In the genomic region with DNA sequence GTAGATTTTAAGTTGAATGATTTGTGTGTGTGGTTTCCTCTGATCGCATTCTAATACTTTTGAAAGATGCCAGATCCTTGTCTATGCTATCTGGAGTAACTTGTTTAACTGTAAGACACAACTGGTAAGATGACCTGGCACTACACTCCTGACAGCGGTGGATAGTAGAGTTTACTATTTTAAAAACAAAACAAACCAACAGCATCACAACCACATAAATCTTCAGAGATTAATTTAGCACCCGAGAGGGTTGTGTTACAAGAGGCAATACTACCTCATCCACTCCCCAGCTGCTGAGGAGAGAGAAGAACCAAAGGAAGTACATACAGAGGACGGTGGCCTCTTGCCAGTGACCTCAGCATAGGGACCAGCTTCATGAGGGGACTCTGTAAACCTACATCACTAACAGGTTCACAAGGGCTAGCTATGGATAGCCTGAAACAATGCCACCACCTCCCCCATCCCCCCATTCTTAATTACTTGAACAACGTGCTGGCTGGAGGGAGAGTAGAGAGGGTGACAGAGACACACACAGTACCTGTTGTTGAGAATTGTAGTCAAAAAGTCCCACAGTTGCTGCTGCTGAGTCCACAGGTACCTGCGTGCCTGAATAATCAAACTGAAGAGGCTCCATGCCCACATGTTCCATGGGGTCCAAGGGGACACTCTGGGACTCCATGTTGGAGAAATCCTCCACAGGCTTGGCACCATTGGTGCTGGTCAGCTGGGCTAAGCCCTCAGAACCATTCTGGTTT, we compare ENCODE assay signal across 24 cellular contexts.
DNase-seq lines count a peak whose midpoint lies in the region; ATAC-seq and TF ChIP-seq lines count a peak whose summit lies in the region.
"Had no signal": no experiment of that assay in that cellular context is flagged by ENCODE, and none has a peak within 500 bp of the region (broad histone marks: within the 10 kb centered on the region; RNA-seq: fewer than 3 reads in every experiment).

No MANE protein-coding gene starts in this region.

- no peak overlapping the region for H2BK15ac ChIP-seq in IMR-90 (ENCODE audit: low read depth, low read length)
- no peak overlapping the region for H2BK15ac ChIP-seq in neuronal stem cell (ENCODE audit: low read length)

- dilution Hi-C loops in IMR-90 (cut with HindIII; ENCODE audit: low sequenced_read_pairs, unreplicated experiment): no loop called here

- H4K12ac ChIP-seq in trophoblast cell (ENCODE audit: low read depth, low read length): no peak overlapping the region

- H3K36me3 Mint-ChIP-seq in activated CD4-positive, alpha-beta T cell treated with anti-CD3 and anti-CD28 coated beads, Interleukin-2, amount 10 ng/mL, durations not matched to agents 24 days and 14 days (ENCODE audit: low read depth): peaks cover 75% of the 10 kb centered on the region
- H3K36me3 Mint-ChIP-seq in endothelial cell (ENCODE audit: low read depth, unreplicated experiment): peaks cover 36% of the 10 kb centered on the region

- H3K27ac ChIP-seq in IMR-90 (ENCODE audit: insufficient read depth, low read length) (no peak overlapping the region), trophoblast cell (ENCODE audit: low read depth, low read length) (no peak overlapping the region), neuronal stem cell (replicated peaks; ENCODE audit: low read length) (no peak overlapping the region)
- H3K27ac ChIP-seq: pancreas, sigmoid colon, upper lobe of left lung had no signal

- in situ Hi-C loops in IMR-90 (cut with MboI; ENCODE audit: low sequenced_read_pairs): no loop called here

- intact Hi-C loops in activated CD4-positive, alpha-beta T cell treated with anti-CD3 and anti-CD28 coated beads, Interleukin-2, amount 10 ng/mL, durations not matched to agents 24 days and 14 days (cut with micrococcal nuclease): no loop called here
- intact Hi-C loops in IMR-90 (cut with micrococcal nuclease): no loop called here

- 100% methylated on average over 1 of the region's 6 CpGs; no CpG with 5 or more reads in 1 of the 2 experiments for WGBS in IMR-90 (ENCODE audit: extremely low coverage in 2 of 2, insufficient read length in 1 of 2), 2 experiments
- no CpG with 5 or more reads among the region's 6 CpGs for WGBS in trophoblast cell (ENCODE audit: extremely low coverage, insufficient coverage, insufficient read length)
- no CpG with 5 or more reads among the region's 6 CpGs for WGBS in neuronal stem cell (ENCODE audit: extremely low coverage in 2 of 2, insufficient read length in 2 of 2, insufficient replicate concordance in 1 of 2), 2 donors

- H2BK5ac ChIP-seq in IMR-90 (ENCODE audit: low read depth, low read length, poor library complexity, severe bottlenecking) (no peak overlapping the region), trophoblast cell (ENCODE audit: low read depth, low read length, poor library complexity) (no peak overlapping the region), neuronal stem cell (ENCODE audit: low read length) (no peak overlapping the region)

- H3K4me1 ChIP-seq in IMR-90 (ENCODE audit: control insufficient read depth, insufficient read depth, low read length) (peaks cover 16% of the 10 kb centered on the region), trophoblast cell (ENCODE audit: control insufficient read depth in 1 of 2, insufficient read depth in 2 of 2, low read length in 2 of 2) (peaks cover 6 to 7% of the 10 kb centered on the region in 2 experiments), neuronal stem cell (ENCODE audit: control insufficient read depth in 2 of 2, insufficient read depth in 1 of 2, low read depth in 1 of 2, low read length in 2 of 2) (peaks cover 0 to 3% of the 10 kb centered on the region in 2 donors)

- peaks cover 33 to 68% of the 10 kb centered on the region in 2 experiments for H3K79me1 ChIP-seq in IMR-90 (ENCODE audit: low read depth in 1 of 2, low read length in 2 of 2)
- H3K79me1 ChIP-seq in trophoblast cell (ENCODE audit: low read length): no peaks in the 10 kb centered on the region
- H3K79me1 ChIP-seq in neuronal stem cell (ENCODE audit: low read depth, low read length): peaks cover 3% of the 10 kb centered on the region

- TF ChIP-seq CTCF in IMR-90 (conservative IDR thresholded peaks at IDR 0.05; ENCODE audit: low read depth, low read length) (no peak), endothelial cell (IDR thresholded peaks at IDR 0.05; ENCODE audit: unreplicated experiment) (no peak)

- H3K18ac ChIP-seq in IMR-90 (ENCODE audit: low read depth, low read length) (no peak overlapping the region), trophoblast cell (ENCODE audit: low read length) (no peak overlapping the region), neuronal stem cell (ENCODE audit: low read length) (no peak overlapping the region)

- no peak for DNase-seq in activated CD4-positive, alpha-beta T cell treated with anti-CD3 and anti-CD28 coated beads, Interleukin-2, amount 10 ng/mL, durations not matched to agents 24 days and 14 days
- no peak for DNase-seq in activated CD4-positive, alpha-beta T cell treated with anti-CD3 and anti-CD28 coated beads for 48 hours
- DNase-seq in IMR-90: peak; percentile 10
- DNase-seq in endothelial cell (ENCODE audit: low spot score): no peak
- peak in 1 of 2 donors; percentile 50 for DNase-seq in trophoblast cell
- DNase-seq in neuronal stem cell (ENCODE audit: low spot score): no peak
- DNase-seq: 8988T; activated CD8-positive, alpha-beta memory T cell treated with anti-CD3 and anti-CD28 coated beads, Interleukin-2, amount 10 ng/mL, durations not matched to agents 7 days and 5 days; activated effector memory CD4-positive, alpha-beta T cell treated with Interleukin-2 at 50 U/mL for 16 hours; anterior cingulate cortex; Calu3; effector CD8-positive, alpha-beta T cell; HCEC 1CT; NCI-H1417 treated with DMSO at 0.1 percent for 48 hours; NCI-H2171 treated with DMSO at 0.1 percent for 48 hours; pancreas; SHP77; sigmoid colon; stimulated activated CD4-positive, alpha-beta T cell treated with anti-CD3 and anti-CD28 coated beads, Interleukin-1b, Interleukin-23, amount 100 ng/mL, for 48 hours; stimulated activated naive CD4-positive, alpha-beta T cell treated with Interleukin-2 at 50 U/mL for 16 hours; upper lobe of left lung had no signal

- peaks cover 5% of the 10 kb centered on the region for H3K79me2 ChIP-seq in trophoblast cell (ENCODE audit: control insufficient read depth, insufficient read depth, low read length, poor library complexity)

- H2AK9ac ChIP-seq in IMR-90 (replicated peaks; ENCODE audit: low read depth, low read length, poor library complexity): no peak overlapping the region

- no peaks in the 10 kb centered on the region for H3K27me3 ChIP-seq in IMR-90 (ENCODE audit: control insufficient read depth, insufficient read depth, low read length)
- no peaks in the 10 kb centered on the region for H3K27me3 ChIP-seq in trophoblast cell (ENCODE audit: insufficient read depth, low read length)
- H3K27me3 ChIP-seq in neuronal stem cell (ENCODE audit: control insufficient read depth in 3 of 3, insufficient read depth in 3 of 3, low read depth in 1 of 3, low read length in 3 of 3): no peaks in the 10 kb centered on the region
- H3K27me3 ChIP-seq: pancreas, sigmoid colon, upper lobe of left lung had no signal

- no peak overlapping the region for H3K4me3 Mint-ChIP-seq in activated CD4-positive, alpha-beta T cell treated with anti-CD3 and anti-CD28 coated beads, Interleukin-2, amount 10 ng/mL, durations not matched to agents 24 days and 14 days
- H3K4me3 Mint-ChIP-seq in endothelial cell (ENCODE audit: unreplicated experiment): peak overlapping the region; percentile 19
- H3K4me3 Mint-ChIP-seq: activated CD8-positive, alpha-beta memory T cell treated with anti-CD3 and anti-CD28 coated beads, Interleukin-2, amount 10 ng/mL, durations not matched to agents 7 days and 5 days; B cell had no signal

- H3K27ac Mint-ChIP-seq in activated CD4-positive, alpha-beta T cell treated with anti-CD3 and anti-CD28 coated beads, Interleukin-2, amount 10 ng/mL, durations not matched to agents 24 days and 14 days: peak overlapping the region; percentile 36
- H3K27ac Mint-ChIP-seq in endothelial cell (ENCODE audit: unreplicated experiment): no peak overlapping the region
- H3K27ac Mint-ChIP-seq: activated CD8-positive, alpha-beta memory T cell treated with anti-CD3 and anti-CD28 coated beads, Interleukin-2, amount 10 ng/mL, durations not matched to agents 7 days and 5 days; B cell had no signal

- POLR2A ChIA-PET in IMR-90 (lab: Charles Lee; ENCODE audit: unreplicated experiment): no interaction called here

- H3K36me3 ChIP-seq in IMR-90 (ENCODE audit: control insufficient read depth, insufficient read depth, low read length): peaks cover 23% of the 10 kb centered on the region
- peaks cover 7 to 16% of the 10 kb centered on the region in 2 experiments for H3K36me3 ChIP-seq in trophoblast cell (ENCODE audit: control insufficient read depth in 1 of 2, insufficient read depth in 2 of 2, low read length in 2 of 2)
- H3K36me3 ChIP-seq in neuronal stem cell (replicated peaks in 1 of 2; ENCODE audit: control insufficient read depth in 2 of 2, insufficient read depth in 2 of 2, low read length in 2 of 2): peaks cover 18 to 98% of the 10 kb centered on the region in 2 donors

- CTCF ChIA-PET in IMR-90 (lab: Yijun Ruan, JAX): no interaction called here

- H3K14ac ChIP-seq in IMR-90 (replicated peaks; ENCODE audit: low read depth, low read length) (no peak overlapping the region), trophoblast cell (ENCODE audit: low read length) (no peak overlapping the region), neuronal stem cell (ENCODE audit: low read length) (no peak overlapping the region)

- H2BK12ac ChIP-seq in trophoblast cell (ENCODE audit: low read length) (no peak overlapping the region), neuronal stem cell (ENCODE audit: low read length) (no peak overlapping the region)

- H3K56ac ChIP-seq in IMR-90 (ENCODE audit: extremely low read depth, insufficient read depth, low read length): no peak overlapping the region

- H3K23ac ChIP-seq in IMR-90 (ENCODE audit: low read depth, low read length) (no peak overlapping the region), trophoblast cell (ENCODE audit: low read length) (no peak overlapping the region), neuronal stem cell (ENCODE audit: low read depth, low read length, poor library complexity) (no peak overlapping the region)

- H4K8ac ChIP-seq in IMR-90 (ENCODE audit: low read depth in 2 of 2, low read length in 2 of 2) (no peak overlapping the region), trophoblast cell (ENCODE audit: low read depth, low read length) (no peak overlapping the region), neuronal stem cell (ENCODE audit: low read depth, low read length) (no peak overlapping the region)

- peaks cover 9% of the 10 kb centered on the region for H3K9me3 Mint-ChIP-seq in activated CD4-positive, alpha-beta T cell treated with anti-CD3 and anti-CD28 coated beads, Interleukin-2, amount 10 ng/mL, durations not matched to agents 24 days and 14 days
- H3K9me3 Mint-ChIP-seq in endothelial cell (ENCODE audit: unreplicated experiment): no peaks in the 10 kb centered on the region

- H4K20me1 ChIP-seq in IMR-90 (ENCODE audit: insufficient read depth, low read length): peaks cover 68% of the 10 kb centered on the region

- H2AFZ ChIP-seq in IMR-90 (replicated peaks; ENCODE audit: low read length, poor library complexity) (no peak overlapping the region), trophoblast cell (ENCODE audit: insufficient read depth, low read length, poor library complexity) (no peak overlapping the region), neuronal stem cell (ENCODE audit: low read length) (no peak overlapping the region)

- ATAC-seq in IMR-90 (ENCODE audit: low read depth) (no peak; the same call in 1 of the 2 replicates), GM18511 (IDR thresholded peaks at IDR 0.05; ENCODE audit: unreplicated experiment) (no peak), GM18502 (IDR thresholded peaks at IDR 0.05; ENCODE audit: poor library complexity, unreplicated experiment) (no peak)
- ATAC-seq: activated CD8-positive, alpha-beta memory T cell treated with anti-CD3 and anti-CD28 coated beads, Interleukin-2, amount 10 ng/mL, durations not matched to agents 7 days and 5 days; pancreas had no signal

- BruUV-seq in IMR-90 (replicated peaks; lab: Mats Ljungman, UMichigan): no TSS peak

- H3K4ac ChIP-seq in IMR-90 (ENCODE audit: low read depth, low read length) (no peak overlapping the region), trophoblast cell (ENCODE audit: low read depth, low read length) (peak overlapping the region; percentile 8), neuronal stem cell (ENCODE audit: low read length) (no peak overlapping the region)

- H4K91ac ChIP-seq in IMR-90 (ENCODE audit: insufficient read depth, low read depth, low read length) (no peak overlapping the region), trophoblast cell (ENCODE audit: low read depth, low read length) (no peak overlapping the region), neuronal stem cell (ENCODE audit: low read depth, low read length, poor library complexity) (no peak overlapping the region)

- H3K4me2 ChIP-seq in IMR-90 (ENCODE audit: low read depth, low read length) (no peak overlapping the region), trophoblast cell (ENCODE audit: low read length) (no peak overlapping the region), neuronal stem cell (ENCODE audit: insufficient read depth, low read length, poor library complexity, severe bottlenecking) (no peak overlapping the region)

- H4K5ac ChIP-seq in IMR-90 (ENCODE audit: low read depth, low read length): no peak overlapping the region

- no peaks in the 10 kb centered on the region for H3K27me3 Mint-ChIP-seq in activated CD4-positive, alpha-beta T cell treated with anti-CD3 and anti-CD28 coated beads, Interleukin-2, amount 10 ng/mL, durations not matched to agents 24 days and 14 days
- H3K27me3 Mint-ChIP-seq in endothelial cell (ENCODE audit: unreplicated experiment): peaks cover 5% of the 10 kb centered on the region
- H3K27me3 Mint-ChIP-seq: activated CD8-positive, alpha-beta memory T cell treated with anti-CD3 and anti-CD28 coated beads, Interleukin-2, amount 10 ng/mL, durations not matched to agents 7 days and 5 days; B cell had no signal

- H3K4me1 Mint-ChIP-seq in activated CD4-positive, alpha-beta T cell treated with anti-CD3 and anti-CD28 coated beads, Interleukin-2, amount 10 ng/mL, durations not matched to agents 24 days and 14 days: peaks cover 45% of the 10 kb centered on the region
- peaks cover 27% of the 10 kb centered on the region for H3K4me1 Mint-ChIP-seq in endothelial cell (ENCODE audit: unreplicated experiment)

- H3K4me3 ChIP-seq in IMR-90 (ENCODE audit: insufficient read depth, low read depth, low read length) (no peak overlapping the region), trophoblast cell (ENCODE audit: low read depth, low read length) (no peak overlapping the region), neuronal stem cell (ENCODE audit: low read length in 2 of 2) (no peak overlapping the region)
- H3K4me3 ChIP-seq: pancreas, sigmoid colon, upper lobe of left lung had no signal

- no peaks in the 10 kb centered on the region for H3K9me3 ChIP-seq in IMR-90 (ENCODE audit: control insufficient read depth, insufficient read depth, low read length)
- H3K9me3 ChIP-seq in trophoblast cell (ENCODE audit: insufficient read depth, low read depth, low read length): no peaks in the 10 kb centered on the region
- no peaks in the 10 kb centered on the region for H3K9me3 ChIP-seq in neuronal stem cell (replicated peaks in 1 of 2; ENCODE audit: control insufficient read depth in 2 of 2, insufficient read depth in 1 of 2, low read depth in 1 of 2, low read length in 2 of 2)
- H3K9me3 ChIP-seq: pancreas, sigmoid colon, upper lobe of left lung had no signal

- H2BK120ac ChIP-seq in IMR-90 (ENCODE audit: low read depth, low read length) (no peak overlapping the region), trophoblast cell (ENCODE audit: insufficient read depth, low read length, poor library complexity) (no peak overlapping the region), neuronal stem cell (ENCODE audit: low read depth, low read length) (no peak overlapping the region)

- TF ChIP-seq RAD21 in IMR-90 (IDR thresholded peaks at IDR 0.05; ENCODE audit: low read length): no peak

- H2BK20ac ChIP-seq in IMR-90 (ENCODE audit: low read depth, low read length): no peak overlapping the region

- no peak overlapping the region for H2AK5ac ChIP-seq in IMR-90 (ENCODE audit: low read depth, low read length)
- H2AK5ac ChIP-seq in trophoblast cell (ENCODE audit: low read length): no peak overlapping the region
- no peak overlapping the region for H2AK5ac ChIP-seq in neuronal stem cell (ENCODE audit: low read depth, low read length)

- H3K9ac ChIP-seq in IMR-90 (ENCODE audit: low read depth, low read length) (no peak overlapping the region), trophoblast cell (ENCODE audit: low read length) (no peak overlapping the region), neuronal stem cell (ENCODE audit: low read depth, low read length, poor library complexity) (no peak overlapping the region)

- peaks cover 10% of the 10 kb centered on the region for H3K9me1 ChIP-seq in IMR-90 (ENCODE audit: insufficient read depth, low read length)

- no peak for TF ChIP-seq POLR2A in IMR-90 (IDR thresholded peaks at IDR 0.05; ENCODE audit: low read depth, low read length)
